13 cellular contexts compared by ENCODE assay signal in genomic region chr2:157304811-157305712, GRCh38. TPM values are rescaled to one million over a fixed set of nuclear protein-coding genes. Genes with fewer than 3 reads are reported as not detected.
A peak's percentile ranks its signal among the peaks of the same experiment; 100 is the strongest.
DNase-seq lines count a peak whose midpoint lies in the region; ATAC-seq and TF ChIP-seq lines count a peak whose summit lies in the region.
"Had no signal": no experiment of that assay in that cellular context is flagged by ENCODE, and none has a peak within 500 bp of the region (broad histone marks: within the 10 kb centered on the region; RNA-seq: fewer than 3 reads in every experiment).

No MANE protein-coding gene starts in this region.

- H3K36me3 ChIP-seq in GM23338 (ENCODE audit: insufficient read depth) (no peaks in the 10 kb centered on the region), adipocyte (ENCODE audit: control insufficient read depth, insufficient read depth, low read length, severe bottlenecking) (no peaks in the 10 kb centered on the region), gastrocnemius medialis (no peaks in the 10 kb centered on the region)

- no peaks in the 10 kb centered on the region for H3K9me3 Mint-ChIP-seq in GM23338
- H3K9me3 Mint-ChIP-seq: naive thymus-derived CD8-positive, alpha-beta T cell had no signal

- TF ChIP-seq CTCF in AG04450 (IDR thresholded peaks at IDR 0.05; ENCODE audit: low read depth, low read length), result no peak
- TF ChIP-seq CTCF in GM23338 (conservative IDR thresholded peaks at IDR 0.05; ENCODE audit: low read depth in 2 of 2), result no peak
- no peak for TF ChIP-seq CTCF in gastrocnemius medialis (IDR thresholded peaks at IDR 0.05 in 4 of 5, conservative IDR thresholded peaks at IDR 0.05 in 1 of 5)

- H3K27ac Mint-ChIP-seq in GM23338, result no peak overlapping the region

- CTCF ChIA-PET in AG04450 (lab: Charles Lee), result interaction anchor here (0.5 to 13.2 kb wide), 12 partner anchors 12 to 1943 kb away, joined by 3 to 299 read pairs (median 4); partner anchors contain the start of genes ACVR1C, ERMN and GALNT5

- peaks cover 9% of the 10 kb centered on the region; the same call in 1 of the 2 replicates for H3K4me1 ChIP-seq in GM23338 (ENCODE audit: insufficient read depth)
- H3K4me1 ChIP-seq in adipocyte (ENCODE audit: control insufficient read depth, insufficient read depth, low read length), result peaks cover 12% of the 10 kb centered on the region
- H3K4me1 ChIP-seq in gastrocnemius medialis, result no peaks in the 10 kb centered on the region

- peak overlapping the region; percentile 34; the same call in 1 of the 2 replicates for H2AFZ ChIP-seq in GM23338

- no peaks in the 10 kb centered on the region for H3K36me3 Mint-ChIP-seq in GM23338 (ENCODE audit: low read depth)
- H3K36me3 Mint-ChIP-seq: naive thymus-derived CD8-positive, alpha-beta T cell had no signal

- H3K9ac ChIP-seq in adipocyte (ENCODE audit: low read length), result no peak overlapping the region

- ATAC-seq in GM23338, result no peak
- ATAC-seq in left ventricle myocardium superior, result no peak
- no peak for ATAC-seq in gastrocnemius medialis

- peaks cover 1% of the 10 kb centered on the region for H3K27me3 Mint-ChIP-seq in GM23338 (ENCODE audit: insufficient read depth, low read depth, poor library complexity)

- H3K4me1 Mint-ChIP-seq in GM23338, result peaks cover 21% of the 10 kb centered on the region

- DNase-seq in AG04450 (ENCODE audit: low read depth, low spot score) (peak; percentile 7), GM23338 (ENCODE audit: low spot score) (no peak), adipocyte (ENCODE audit: low read depth) (peak; percentile 38), glomerular visceral epithelial cell (ENCODE audit: extremely low spot score) (peak; percentile 21), left ventricle myocardium superior (no peak), iPS-NIHi7 (ENCODE audit: extremely low spot score) (no peak), gastrocnemius medialis (no peak)
- no peak for DNase-seq in stimulated activated CD4-positive, alpha-beta T cell treated with anti-CD3 and anti-CD28 coated beads, Interleukin-15, amount 100 ng/mL, for 24 hours
- DNase-seq: amniotic stem cell; naive thymus-derived CD8-positive, alpha-beta T cell; NCI-H2081 treated with DMSO at 0.1 percent for 48 hours; RPMI8226 had no signal

- no peaks in the 10 kb centered on the region for H4K20me1 ChIP-seq in GM23338 (replicated peaks; ENCODE audit: insufficient read depth)

- in situ Hi-C loops in gastrocnemius medialis (cut with MboI; ENCODE audit: low sequenced_read_pairs in 4 of 4), result loop anchor here in 1 of 4 donors (25.0 kb wide), 1 partner anchor 707 kb away; no protein-coding TSS in a partner anchor

- intact Hi-C loops in left ventricle myocardium superior (cut with micrococcal nuclease), result loop anchor here (10.0 kb wide), 1 partner anchor 290 kb away; no protein-coding TSS in a partner anchor
- intact Hi-C loops in gastrocnemius medialis (cut with DNase I; ENCODE audit: low total_unique reads), result no loop called here

- H3K79me2 ChIP-seq in GM23338 (replicated peaks; ENCODE audit: insufficient read depth), result no peaks in the 10 kb centered on the region

- H3K4me3 Mint-ChIP-seq in GM23338, result no peak overlapping the region

- H3K27ac ChIP-seq in AG04450 (ENCODE audit: low read depth, low read length) (no peak overlapping the region), GM23338 (ENCODE audit: low read depth) (no peak overlapping the region), gastrocnemius medialis (no peak overlapping the region)
- H3K27ac ChIP-seq: C4-2B had no signal

- H3K27me3 ChIP-seq in AG04450 (ENCODE audit: control insufficient read depth, insufficient read depth, low read length) (no peaks in the 10 kb centered on the region), GM23338 (ENCODE audit: insufficient read depth) (no peaks in the 10 kb centered on the region), adipocyte (replicated peaks; ENCODE audit: control insufficient read depth, insufficient read depth, low read length) (no peaks in the 10 kb centered on the region), gastrocnemius medialis (no peaks in the 10 kb centered on the region)

- H3K9me3 ChIP-seq in AG04450 (ENCODE audit: control insufficient read depth, insufficient read depth, low read length) (no peaks in the 10 kb centered on the region), adipocyte (ENCODE audit: control insufficient read depth, low read length) (no peaks in the 10 kb centered on the region), gastrocnemius medialis (no peaks in the 10 kb centered on the region)

- POLR2A ChIA-PET in AG04450 (lab: Yijun Ruan, JAX), result no interaction called here

- H3F3A ChIP-seq in GM23338 (replicated peaks; ENCODE audit: low read depth), result no peaks in the 10 kb centered on the region

- no peak overlapping the region for H3K4me3 ChIP-seq in AG04450 (ENCODE audit: low read depth, low read length)
- H3K4me3 ChIP-seq in GM23338, result no peak overlapping the region
- H3K4me3 ChIP-seq in adipocyte (ENCODE audit: low read length), result no peak overlapping the region
- H3K4me3 ChIP-seq in gastrocnemius medialis, result no peak overlapping the region

- H3K4me2 ChIP-seq in GM23338, result no peak overlapping the region

- no peaks in the 10 kb centered on the region for H3K9me2 ChIP-seq in GM23338 (ENCODE audit: insufficient read depth)

- no peak for TF ChIP-seq POLR2A in gastrocnemius medialis (IDR thresholded peaks at IDR 0.05)

TF ChIP-seq in GM23338, 12 proteins besides CTCF, POLR2A, EP300 and RAD21 (continues in another document):
- TF ChIP-seq ZNF331 (CRISPR knock-in tag; IDR thresholded peaks at IDR 0.05; ENCODE audit: low read depth), result no peak
- TF ChIP-seq STAT1 (IDR thresholded peaks at IDR 0.05; ENCODE audit: unreplicated experiment), result no peak
- TF ChIP-seq ETS1 (IDR thresholded peaks at IDR 0.05), result no peak
- TF ChIP-seq NANOG (IDR thresholded peaks at IDR 0.05; ENCODE audit: borderline replicate concordance), result no peak

RNA-seq across cellular contexts. Expression of gene ERMN, which starts 20.6 kb away (rescaled TPM):
- polyA plus RNA-seq in AG04450 (2011; rRNA removed) (not detected in 2 replicates), GM23338 (2016; fragmentation: Nextera tagmentation; extraction: Ambion mirVana) (0.17 and 0.44 TPM in 2 replicates)
- not detected in 2 replicates for polyA minus RNA-seq in AG04450 (2011; rRNA and poly(A)+ RNA removed)
- total RNA-seq in GM23338 (2014; rRNA removed; shearing (Covaris generic)), result 0.35 TPM in 1 of 2 replicates, not detected in the other
- total RNA-seq in left ventricle myocardium superior (not detected), gastrocnemius medialis (not detected)

RNA-seq across cellular contexts. Expression of gene GALNT5, which starts 47.6 kb away (rescaled TPM):
- 49.8 and 55.0 TPM in 2 replicates for polyA plus RNA-seq in AG04450 (2011; rRNA removed)
- 45.3 and 53.8 TPM in 2 replicates for polyA minus RNA-seq in AG04450 (2011; rRNA and poly(A)+ RNA removed)
- total RNA-seq in GM23338 (2014; rRNA removed; shearing (Covaris generic)), result 0.04 and 0.14 TPM in 2 replicates
- polyA plus RNA-seq in GM23338 (2016; fragmentation: Nextera tagmentation; extraction: Ambion mirVana), result 0.05 and 0.12 TPM in 2 replicates
- 0.07 TPM for total RNA-seq in left ventricle myocardium superior
- total RNA-seq in gastrocnemius medialis, result under 1 TPM in 1 of 4 donors, not detected in 3; 0.07 TPM
- total RNA-seq: naive thymus-derived CD8-positive, alpha-beta T cell had no signal
- polyA plus RNA-seq: naive thymus-derived CD8-positive, alpha-beta T cell had no signal

Comparison
In these comparisons a context has a peak if more than half of its experiments do, and no peak if none do; other contexts are left out.
1. DNase-seq: peak in AG04450 (single experiment), adipocyte (single experiment) and glomerular visceral epithelial cell (single experiment); none in GM23338 (single experiment), left ventricle myocardium superior (single experiment), iPS-NIHi7 (single experiment), stimulated activated CD4-positive, alpha-beta T cell treated with anti-CD3 and anti-CD28 coated beads, Interleukin-15, amount 100 ng/mL, for 24 hours (single experiment) and gastrocnemius medialis (0 of 2).